ENCODE assay signal across 8 cellular contexts in the genomic region with DNA sequence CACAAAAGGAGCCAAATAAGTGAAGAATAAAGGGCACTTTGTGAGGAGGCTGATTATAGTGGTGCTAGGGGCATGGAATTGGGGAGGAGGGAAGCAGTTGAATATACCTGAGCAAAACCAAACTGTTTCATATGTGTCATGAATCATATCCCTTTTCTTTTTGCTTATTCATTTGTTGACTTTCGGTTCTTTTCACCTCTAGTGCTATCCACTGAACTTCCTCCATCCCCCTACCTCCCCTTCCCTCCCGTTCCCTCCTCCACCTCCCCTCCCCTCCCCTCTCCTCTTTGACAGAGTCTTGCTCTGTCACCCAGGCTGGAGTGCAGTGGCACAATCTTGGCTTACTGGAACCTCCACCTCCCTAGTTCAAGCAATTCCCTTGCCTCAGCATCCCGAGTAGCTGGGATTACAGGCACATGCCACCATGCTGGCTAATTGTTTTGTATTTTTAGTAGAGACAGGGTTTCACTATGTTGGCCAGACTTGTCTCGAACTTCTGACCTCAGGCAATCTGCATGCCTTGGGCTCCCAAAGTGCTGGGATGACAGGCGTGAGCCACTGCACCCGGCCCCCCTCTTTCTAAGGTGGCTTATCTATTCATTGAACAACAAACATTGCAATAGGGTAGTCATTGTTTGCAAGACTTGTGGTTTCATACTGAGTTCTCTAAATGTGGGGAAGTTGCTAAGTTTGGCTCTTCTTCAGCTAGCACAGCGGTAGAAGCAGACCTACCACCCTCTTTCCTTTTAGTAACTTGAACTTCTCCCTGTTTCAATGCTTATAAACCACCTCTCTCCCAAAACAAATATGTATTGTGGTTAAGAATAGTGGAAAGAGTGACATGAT.
DNase-seq lines count a peak whose midpoint lies in the region; ATAC-seq, FAIRE-seq and TF ChIP-seq lines count a peak whose summit lies in the region.

No MANE protein-coding gene starts in this region.

- DNase-seq in GM18507 (ENCODE audit: extremely low spot score, insufficient read length, low read depth) (peak; percentile 23), HuH-7.5 (ENCODE audit: low spot score) (peak; percentile 25), brain microvascular endothelial cell (peak; percentile 65), NCI-H748 treated with DMSO at 0.1 percent for 48 hours (lab: John Stamatoyannopoulos, UW) (no peak), hippocampal formation (lab: John Stamatoyannopoulos, UW) (no peak), HEK293T (ENCODE audit: extremely low spot score) (no peak)
- DNase-seq in stimulated activated naive CD8-positive, alpha-beta T cell treated with anti-CD3 and anti-CD28 coated beads, Interleukin-15, Interleukin-2, amounts not matched to agents 100 U/mL and 50 U/mL, for 24 hours, result no peak

- ATAC-seq in GM21576 (IDR thresholded peaks at IDR 0.05; ENCODE audit: unreplicated experiment), result peak; percentile 92
- peak; percentile 57 for ATAC-seq in stimulated activated naive CD8-positive, alpha-beta T cell treated with anti-CD3 and anti-CD28 coated beads, Interleukin-15, Interleukin-2, amounts not matched to agents 100 U/mL and 50 U/mL, for 24 hours

- no peak overlapping the region for H3K4me3 ChIP-seq in brain microvascular endothelial cell (ENCODE audit: low read depth, low read length)

- no peaks in the 10 kb centered on the region for H3K27me3 ChIP-seq in brain microvascular endothelial cell (replicated peaks)

- TF ChIP-seq CTCF in brain microvascular endothelial cell (IDR thresholded peaks at IDR 0.05; ENCODE audit: low read depth, low read length, missing control alignments), result no peak

- FAIRE-seq in GM18507 (lab: Jason Lieb, UNC), result peak; percentile 74

- no peaks in the 10 kb centered on the region for H3K36me3 ChIP-seq in brain microvascular endothelial cell (replicated peaks)

- POLR2A ChIA-PET in HEK293T (lab: Yijun Ruan, JAX), result no interaction called here

- CTCF ChIA-PET in HEK293T (lab: Yijun Ruan, JAX), result no interaction called here

- in situ Hi-C loops in brain microvascular endothelial cell (cut with HindIII; ENCODE audit: low pct_ligation_motif_present, low sequenced_read_pairs), result no loop called here

- H3K27ac ChIP-seq in brain microvascular endothelial cell, result no peak overlapping the region

TF ChIP-seq in HEK293T, 16 proteins besides CTCF, POLR2A, EP300 and RAD21:
- TF ChIP-seq L3MBTL2 (conservative IDR thresholded peaks at IDR 0.05) (no peak), ARNT (IDR thresholded peaks at IDR 0.05) (no peak), FOXM1 (IDR thresholded peaks at IDR 0.05; ENCODE audit: borderline replicate concordance) (no peak), BHLHE40 (IDR thresholded peaks at IDR 0.05; ENCODE audit: borderline replicate concordance) (no peak), TARDBP (IDR thresholded peaks at IDR 0.05) (no peak), HDGF (IDR thresholded peaks at IDR 0.05; ENCODE audit: borderline replicate concordance) (no peak), ELF4 (IDR thresholded peaks at IDR 0.05) (no peak), FOXK2 (IDR thresholded peaks at IDR 0.05) (no peak), LEF1 (IDR thresholded peaks at IDR 0.05; ENCODE audit: borderline replicate concordance) (no peak), ZNF384 (IDR thresholded peaks at IDR 0.05) (no peak), NFRKB (IDR thresholded peaks at IDR 0.05) (no peak), CTBP1 (IDR thresholded peaks at IDR 0.05; ENCODE audit: borderline replicate concordance) (no peak), SUZ12 (IDR thresholded peaks at IDR 0.05) (no peak), FOXA1 (IDR thresholded peaks at IDR 0.05) (no peak)
- TF ChIP-seq, protein P1, sequence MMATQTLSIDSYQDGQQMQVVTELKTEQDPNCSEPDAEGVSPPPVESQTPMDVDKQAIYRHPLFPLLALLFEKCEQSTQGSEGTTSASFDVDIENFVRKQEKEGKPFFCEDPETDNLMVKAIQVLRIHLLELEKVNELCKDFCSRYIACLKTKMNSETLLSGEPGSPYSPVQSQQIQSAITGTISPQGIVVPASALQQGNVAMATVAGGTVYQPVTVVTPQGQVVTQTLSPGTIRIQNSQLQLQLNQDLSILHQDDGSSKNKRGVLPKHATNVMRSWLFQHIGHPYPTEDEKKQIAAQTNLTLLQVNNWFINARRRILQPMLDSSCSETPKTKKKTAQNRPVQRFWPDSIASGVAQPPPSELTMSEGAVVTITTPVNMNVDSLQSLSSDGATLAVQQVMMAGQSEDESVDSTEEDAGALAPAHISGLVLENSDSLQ (IDR thresholded peaks at IDR 0.05), result no peak

Comparison
In these comparisons a context has a peak if more than half of its experiments do, and no peak if none do; other contexts are left out.
1. DNase-seq: peak in GM18507 (single experiment), HuH-7.5 (single experiment) and brain microvascular endothelial cell (single experiment); none in stimulated activated naive CD8-positive, alpha-beta T cell treated with anti-CD3 and anti-CD28 coated beads, Interleukin-15, Interleukin-2, amounts not matched to agents 100 U/mL and 50 U/mL, for 24 hours (single experiment), NCI-H748 treated with DMSO at 0.1 percent for 48 hours (single experiment), hippocampal formation (0 of 2) and HEK293T (single experiment).